8 cellular contexts compared by ENCODE assay signal in genomic region chr12:95943231-95943842, GRCh38. TPM values are rescaled to one million over a fixed set of nuclear protein-coding genes. Genes with fewer than 3 reads are reported as not detected.
DNase-seq lines count a peak whose midpoint lies in the region; ATAC-seq, FAIRE-seq and TF ChIP-seq lines count a peak whose summit lies in the region.

A gene with protein sequence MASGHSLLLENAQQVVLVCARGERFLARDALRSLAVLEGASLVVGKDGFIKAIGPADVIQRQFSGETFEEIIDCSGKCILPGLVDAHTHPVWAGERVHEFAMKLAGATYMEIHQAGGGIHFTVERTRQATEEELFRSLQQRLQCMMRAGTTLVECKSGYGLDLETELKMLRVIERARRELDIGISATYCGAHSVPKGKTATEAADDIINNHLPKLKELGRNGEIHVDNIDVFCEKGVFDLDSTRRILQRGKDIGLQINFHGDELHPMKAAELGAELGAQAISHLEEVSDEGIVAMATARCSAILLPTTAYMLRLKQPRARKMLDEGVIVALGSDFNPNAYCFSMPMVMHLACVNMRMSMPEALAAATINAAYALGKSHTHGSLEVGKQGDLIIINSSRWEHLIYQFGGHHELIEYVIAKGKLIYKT (plus strand): TSS chr12:95943331. CDS start chr12:95943399, 68 bp downstream.

- no peaks in the 10 kb centered on the region for H3K79me2 ChIP-seq in parathyroid adenoma

- FAIRE-seq in urothelium cell line (lab: Jason Lieb, UNC): no peak

- peaks cover 0 to 15% (median 4%) of the 10 kb centered on the region in 4 donors for H3K4me1 Mint-ChIP-seq in CD4-positive, CD25-positive, alpha-beta regulatory T cell
- H3K4me1 Mint-ChIP-seq in activated naive CD4-positive, alpha-beta T cell treated with anti-CD3 and anti-CD28 coated beads for 36 hours (ENCODE audit: low read depth): peaks cover 4% of the 10 kb centered on the region
- H3K4me1 Mint-ChIP-seq in glutamatergic neuron (ENCODE audit: low read depth, unreplicated experiment): no peaks in the 10 kb centered on the region

- no peaks in the 10 kb centered on the region for H3K36me3 ChIP-seq in CD4-positive, CD25-positive, alpha-beta regulatory T cell (ENCODE audit: control insufficient read depth, insufficient read depth, low read length)
- H3K36me3 ChIP-seq in parathyroid adenoma (ENCODE audit: control insufficient read depth, insufficient read depth, low read length): no peaks in the 10 kb centered on the region

- peak within 1 kb of the TSS; percentile 88 to 96 (median 92) for H3K27ac Mint-ChIP-seq in CD4-positive, CD25-positive, alpha-beta regulatory T cell
- H3K27ac Mint-ChIP-seq in activated naive CD4-positive, alpha-beta T cell treated with anti-CD3 and anti-CD28 coated beads for 36 hours: peak within 1 kb of the TSS; percentile 80
- H3K27ac Mint-ChIP-seq in glutamatergic neuron (ENCODE audit: unreplicated experiment): no peak within 1 kb of the TSS

- no peak within 1 kb of the TSS for H3K9ac ChIP-seq in parathyroid adenoma

- no peaks in the 10 kb centered on the region for H3K27me3 ChIP-seq in CD4-positive, CD25-positive, alpha-beta regulatory T cell (ENCODE audit: control insufficient read depth, insufficient read depth, low read length)
- H3K27me3 ChIP-seq in parathyroid adenoma (ENCODE audit: control insufficient read depth, insufficient read depth, low read length): no peaks in the 10 kb centered on the region

- H3K9me3 ChIP-seq in CD4-positive, CD25-positive, alpha-beta regulatory T cell (ENCODE audit: control insufficient read depth in 2 of 2, low read length in 2 of 2): no peaks in the 10 kb centered on the region
- H3K9me3 ChIP-seq in parathyroid adenoma (ENCODE audit: control insufficient read depth, low read length): no peaks in the 10 kb centered on the region

- peak within 1 kb of the TSS; percentile 78 for H3K4me2 ChIP-seq in parathyroid adenoma (ENCODE audit: low read length)

- peak within 1 kb of the TSS; percentile 82 for H2AFZ ChIP-seq in parathyroid adenoma

- CTCF ChIA-PET in activated naive CD4-positive, alpha-beta T cell treated with anti-CD3 and anti-CD28 coated beads for 36 hours (lab: Charles Lee): interaction anchor here (0.6 to 3.4 kb wide), 7 partner anchors 8 to 117 kb away, joined by 3 to 18 read pairs (median 3); no protein-coding TSS in a partner anchor

- no peaks in the 10 kb centered on the region for H3K27me3 Mint-ChIP-seq in CD4-positive, CD25-positive, alpha-beta regulatory T cell
- H3K27me3 Mint-ChIP-seq in activated naive CD4-positive, alpha-beta T cell treated with anti-CD3 and anti-CD28 coated beads for 36 hours (ENCODE audit: low read depth): no peaks in the 10 kb centered on the region
- H3K27me3 Mint-ChIP-seq in glutamatergic neuron (ENCODE audit: unreplicated experiment): no peaks in the 10 kb centered on the region

- TF ChIP-seq CTCF in glutamatergic neuron (IDR thresholded peaks at IDR 0.05; ENCODE audit: partially characterized antibody, unreplicated experiment): peak; percentile 27
- TF ChIP-seq CTCF in parathyroid adenoma (IDR thresholded peaks at IDR 0.05): no peak

- H3K4me1 ChIP-seq in CD4-positive, CD25-positive, alpha-beta regulatory T cell (ENCODE audit: control insufficient read depth, insufficient read depth, low read length, poor library complexity, severe bottlenecking): peaks cover 12% of the 10 kb centered on the region
- H3K4me1 ChIP-seq in parathyroid adenoma: peaks cover 3% of the 10 kb centered on the region

- H3K4me3 Mint-ChIP-seq in CD4-positive, CD25-positive, alpha-beta regulatory T cell: peak within 1 kb of the TSS; percentile 90 to 93 (median 92)
- H3K4me3 Mint-ChIP-seq in activated naive CD4-positive, alpha-beta T cell treated with anti-CD3 and anti-CD28 coated beads for 36 hours: peak within 1 kb of the TSS; percentile 86
- H3K4me3 Mint-ChIP-seq in glutamatergic neuron (ENCODE audit: unreplicated experiment): peak within 1 kb of the TSS; percentile 96

- H3K27ac ChIP-seq in CD4-positive, CD25-positive, alpha-beta regulatory T cell (ENCODE audit: insufficient read depth, low read length, poor library complexity, severe bottlenecking): peak within 1 kb of the TSS; percentile 72
- H3K27ac ChIP-seq in parathyroid adenoma: peak within 1 kb of the TSS; percentile 53

- peak; percentile 59 to 76 for ATAC-seq in CD4-positive, CD25-positive, alpha-beta regulatory T cell (ENCODE audit: low read depth in 2 of 2)
- peak; percentile 64 for ATAC-seq in GM19395 (IDR thresholded peaks at IDR 0.05; ENCODE audit: unreplicated experiment)
- ATAC-seq in HG03460 (IDR thresholded peaks at IDR 0.05; ENCODE audit: unreplicated experiment): peak; percentile 62

- no peaks in the 10 kb centered on the region for H3K36me3 Mint-ChIP-seq in CD4-positive, CD25-positive, alpha-beta regulatory T cell
- no peaks in the 10 kb centered on the region for H3K36me3 Mint-ChIP-seq in activated naive CD4-positive, alpha-beta T cell treated with anti-CD3 and anti-CD28 coated beads for 36 hours (ENCODE audit: low read depth)
- H3K36me3 Mint-ChIP-seq in glutamatergic neuron (ENCODE audit: unreplicated experiment): no peaks in the 10 kb centered on the region

- intact Hi-C loops in activated naive CD4-positive, alpha-beta T cell treated with anti-CD3 and anti-CD28 coated beads for 36 hours (cut with micrococcal nuclease): loop anchor here (1.0 to 10.0 kb wide), 12 partner anchors 25 to 1486 kb away; partner anchors contain the start of genes CDK17, CEP83, ELK3 and FGD6

- H3K9me3 Mint-ChIP-seq in CD4-positive, CD25-positive, alpha-beta regulatory T cell: no peaks in the 10 kb centered on the region
- no peaks in the 10 kb centered on the region for H3K9me3 Mint-ChIP-seq in activated naive CD4-positive, alpha-beta T cell treated with anti-CD3 and anti-CD28 coated beads for 36 hours
- peaks cover 4% of the 10 kb centered on the region for H3K9me3 Mint-ChIP-seq in glutamatergic neuron (ENCODE audit: unreplicated experiment)

- DNase-seq in CD4-positive, CD25-positive, alpha-beta regulatory T cell: peak; percentile 48 to 79 (median 59)
- DNase-seq in RPMI8226 (peak; percentile 73), glutamatergic neuron (peak; percentile 80), urothelium cell line (ENCODE audit: low spot score) (peak; percentile 74)
- DNase-seq in activated naive CD4-positive, alpha-beta T cell treated with anti-CD3 and anti-CD28 coated beads for 36 hours: peak; percentile 68

- peak within 1 kb of the TSS; percentile 90 for H3K4me3 ChIP-seq in CD4-positive, CD25-positive, alpha-beta regulatory T cell (ENCODE audit: low read depth, low read length)
- H3K4me3 ChIP-seq in parathyroid adenoma (ENCODE audit: low read depth, low read length): peak within 1 kb of the TSS; percentile 92

RNA-seq across cellular contexts. Expression of the gene that starts here (rescaled TPM):
- 0.67 TPM for total RNA-seq in CD4-positive, CD25-positive, alpha-beta regulatory T cell
- under 1 TPM in 2 of 4 donors, not detected in 2; 0.23 to 0.86 TPM for polyA plus RNA-seq in CD4-positive, CD25-positive, alpha-beta regulatory T cell
- total RNA-seq in activated naive CD4-positive, alpha-beta T cell treated with anti-CD3 and anti-CD28 coated beads for 36 hours: under 1 TPM; 0.52 to 0.69 TPM
- total RNA-seq in glutamatergic neuron (ENCODE audit: unreplicated experiment): not detected

Comparison
In these comparisons a context has a peak if more than half of its experiments do, and no peak if none do; other contexts are left out.
1. Peak in every context shown above with its lines: DNase-seq, ATAC-seq, H3K4me3 ChIP-seq and H3K27ac ChIP-seq.
2. Peak in DNase-seq, ATAC-seq, H3K4me3 ChIP-seq and H3K27ac ChIP-seq in CD4-positive, CD25-positive, alpha-beta regulatory T cell; RNA of the gene not detected or under 1 TPM.
3. Peak in DNase-seq in activated naive CD4-positive, alpha-beta T cell treated with anti-CD3 and anti-CD28 coated beads for 36 hours; RNA of the gene not detected or under 1 TPM.
4. Peak in DNase-seq in glutamatergic neuron; RNA of the gene not detected or under 1 TPM.